29 cellular contexts compared by ENCODE assay signal in the genomic region with DNA sequence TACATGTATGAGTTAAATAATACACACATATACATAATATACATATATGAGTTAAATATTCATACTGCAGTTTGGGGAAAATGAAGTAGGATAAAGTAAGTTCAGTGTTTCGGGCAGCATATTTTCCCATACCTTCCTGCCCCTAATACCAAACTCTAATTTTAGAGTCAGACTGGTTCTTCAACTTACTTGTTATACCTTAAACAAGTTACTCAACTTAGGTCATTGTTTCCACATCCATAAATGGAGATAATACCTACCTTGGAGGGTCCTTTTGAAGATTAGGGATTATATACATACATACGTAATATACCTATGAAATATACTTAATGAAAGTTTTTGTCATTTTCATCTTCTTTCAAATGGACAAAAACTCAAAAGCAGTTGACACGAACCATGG.
"Had no signal": no experiment of that assay in that cellular context is flagged by ENCODE, and none has a peak within 500 bp of the region (broad histone marks: within the 10 kb centered on the region; RNA-seq: fewer than 3 reads in every experiment).

No MANE protein-coding gene starts in this region.

- H3K4me3 ChIP-seq: colonic mucosa, esophagus squamous epithelium, heart right ventricle, lung, neural progenitor cell, right lobe of liver, suprapubic skin, upper lobe of left lung had no signal

- H3K4me2 ChIP-seq: neural progenitor cell had no signal

- DNase-seq: colonic mucosa; effector CD8-positive, alpha-beta T cell; endodermal cell; erythroblast; esophagus squamous epithelium; foreskin melanocyte; glutamatergic neuron; heart right ventricle; hypothalamus; immature natural killer cell; kidney; mesenchymal stem cell; midbrain; naive thymus-derived CD4-positive, alpha-beta T cell; right lobe of liver; small intestine; stimulated activated CD4-positive, alpha-beta T cell treated with anti-CD3 and anti-CD28 coated beads, Interleukin-12 subunit alpha, Interleukin-12 subunit beta, amount 100 ng/mL, for 4 hours; stimulated activated CD4-positive, alpha-beta T cell treated with anti-CD3 and anti-CD28 coated beads, Interleukin-1b, Interleukin-23, amount 100 ng/mL, for 48 hours; stimulated activated CD4-positive, alpha-beta T cell treated with anti-CD3 and anti-CD28 coated beads, Interleukin-4, amount 100 ng/mL, for 1 hour; stimulated activated CD8-positive, alpha-beta memory T cell treated with anti-CD3 and anti-CD28 coated beads, Interleukin-4, amount 100 ng/mL, for 48 hours; stimulated activated naive CD4-positive, alpha-beta T cell; stimulated activated naive CD8-positive, alpha-beta T cell treated with anti-CD3 and anti-CD28 coated beads, Interleukin-15, amount 100 ng/mL, for 72 hours; upper lobe of left lung had no signal

- H3K4me1 ChIP-seq: neural progenitor cell, parathyroid adenoma had no signal

- H3K9ac ChIP-seq: neural progenitor cell, parathyroid adenoma had no signal

- H3K27me3 ChIP-seq: colonic mucosa, esophagus squamous epithelium, heart right ventricle, neural progenitor cell, right lobe of liver, suprapubic skin, upper lobe of left lung had no signal

- H3K9me3 ChIP-seq: colonic mucosa, esophagus squamous epithelium, heart right ventricle, right lobe of liver, suprapubic skin, upper lobe of left lung had no signal

- H2AFZ ChIP-seq: neural progenitor cell, parathyroid adenoma had no signal

- H3K36me3 ChIP-seq: colonic mucosa, esophagus squamous epithelium, heart right ventricle, neural progenitor cell, right lobe of liver, suprapubic skin, upper lobe of left lung had no signal

- FAIRE-seq: small intestine, urothelium cell line had no signal

- ATAC-seq: heart right ventricle; left lobe of liver; naive thymus-derived CD4-positive, alpha-beta T cell; right lobe of liver; stimulated activated naive CD8-positive, alpha-beta T cell treated with anti-CD3 and anti-CD28 coated beads, Interleukin-15, amount 100 ng/mL, for 72 hours had no signal

- H3K27ac ChIP-seq: colonic mucosa, esophagus squamous epithelium, heart right ventricle, neural progenitor cell, parathyroid adenoma, right lobe of liver, suprapubic skin, upper lobe of left lung had no signal
